In the genomic region with DNA sequence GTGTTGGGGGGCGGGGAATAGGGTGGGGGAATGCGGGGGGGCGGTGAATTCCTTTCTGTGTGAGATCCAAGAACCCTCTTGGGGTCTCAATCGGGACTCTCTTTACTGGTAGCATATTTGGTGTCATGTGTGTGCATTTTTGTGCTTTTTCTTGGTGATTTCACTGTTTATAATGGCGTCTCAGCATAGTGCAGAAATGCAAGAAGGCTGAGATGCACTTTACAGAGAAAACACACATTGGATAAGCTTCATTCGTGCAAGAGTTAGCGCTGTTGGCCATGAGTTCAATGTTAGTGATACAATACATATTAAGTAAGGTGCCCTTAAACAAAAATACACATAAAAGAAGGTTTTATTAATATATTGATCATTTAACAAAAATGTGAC, we compare ENCODE assay signal across 13 cellular contexts. TPM values are rescaled to one million over a fixed set of nuclear protein-coding genes. Genes with fewer than 3 reads are reported as not detected.
DNase-seq lines count a peak whose midpoint lies in the region; ATAC-seq and TF ChIP-seq lines count a peak whose summit lies in the region.
"Had no signal": no experiment of that assay in that cellular context is flagged by ENCODE, and none has a peak within 500 bp of the region (broad histone marks: within the 10 kb centered on the region; RNA-seq: fewer than 3 reads in every experiment).

No MANE protein-coding gene starts in this region.

- no peak overlapping the region for H3K14ac ChIP-seq in neuronal stem cell (ENCODE audit: low read length)

- H3K4ac ChIP-seq in neuronal stem cell (ENCODE audit: low read length): no peak overlapping the region

- no peak overlapping the region for H3K4me2 ChIP-seq in neuronal stem cell (ENCODE audit: insufficient read depth, low read length, poor library complexity, severe bottlenecking)
- H3K4me2 ChIP-seq: KMS-11 had no signal

- H4K8ac ChIP-seq in neuronal stem cell (ENCODE audit: low read depth, low read length): no peak overlapping the region

- peak; percentile 12 for DNase-seq in DMS79 treated with DMSO at 0.1 percent for 48 hours (lab: John Stamatoyannopoulos, UW)
- DNase-seq in DMS79 (lab: John Stamatoyannopoulos, UW): no peak
- DNase-seq in chondrocyte (ENCODE audit: low spot score): no peak
- DNase-seq in neuronal stem cell (ENCODE audit: low spot score): no peak
- no peak for DNase-seq in HPDE6-E6E7 (ENCODE audit: extremely low spot score)
- DNase-seq in NCI-H1105 treated with DMSO at 0.1 percent for 48 hours (lab: John Stamatoyannopoulos, UW): no peak
- DNase-seq: activated CD4-positive, alpha-beta T cell treated with anti-CD3 and anti-CD28 coated beads, Interleukin-2, amount 50 U/mL, for 48 hours had no signal

- H3K27me3 Mint-ChIP-seq in chondrocyte (ENCODE audit: low read depth): no peaks in the 10 kb centered on the region

- H3K36me3 ChIP-seq in HUES6 (ENCODE audit: control insufficient read depth, insufficient read depth, low read length) (no peaks in the 10 kb centered on the region), neuronal stem cell (replicated peaks in 1 of 2; ENCODE audit: control insufficient read depth in 2 of 2, insufficient read depth in 2 of 2, low read length in 2 of 2) (peaks cover 0 to under 1% of the 10 kb centered on the region in 2 donors)

- no peak overlapping the region for H3K18ac ChIP-seq in neuronal stem cell (ENCODE audit: low read length)

- H3K79me1 ChIP-seq in neuronal stem cell (ENCODE audit: low read depth, low read length): no peaks in the 10 kb centered on the region

- no CpG with 5 or more reads among the region's 7 CpGs for WGBS in neuronal stem cell (ENCODE audit: extremely low coverage in 2 of 2, insufficient read length in 2 of 2, insufficient replicate concordance in 1 of 2), 2 donors

- no peak for TF ChIP-seq CTCF in chondrocyte (IDR thresholded peaks at IDR 0.05)

- H2BK120ac ChIP-seq in neuronal stem cell (ENCODE audit: low read depth, low read length): no peak overlapping the region

- H3K23ac ChIP-seq in neuronal stem cell (ENCODE audit: low read depth, low read length, poor library complexity): no peak overlapping the region

- H3K4me1 Mint-ChIP-seq in chondrocyte (ENCODE audit: low read depth): peaks cover 11% of the 10 kb centered on the region

- H2BK5ac ChIP-seq in neuronal stem cell (ENCODE audit: low read length): no peak overlapping the region

- H3K9me3 Mint-ChIP-seq in chondrocyte (ENCODE audit: low read depth): no peaks in the 10 kb centered on the region

- H3K27me3 ChIP-seq in HUES6 (ENCODE audit: control insufficient read depth, insufficient read depth, low read length) (peaks cover 6% of the 10 kb centered on the region), neuronal stem cell (ENCODE audit: control insufficient read depth in 3 of 3, insufficient read depth in 3 of 3, low read depth in 1 of 3, low read length in 3 of 3) (peaks cover 0 to 9% (median 4%) of the 10 kb centered on the region in 3 experiments)

- peak overlapping the region; percentile 47 for H3K4me3 ChIP-seq in HUES6 (ENCODE audit: low read depth, low read length)
- peak overlapping the region in 1 of 2 donors; percentile 7 for H3K4me3 ChIP-seq in neuronal stem cell (ENCODE audit: low read length in 2 of 2)

- H3K4me3 Mint-ChIP-seq in chondrocyte (ENCODE audit: unreplicated experiment): peak overlapping the region; percentile 58

- peak overlapping the region; percentile 86 for H2AFZ ChIP-seq in neuronal stem cell (ENCODE audit: low read length)

- H3K4me1 ChIP-seq in HUES6 (ENCODE audit: control insufficient read depth, insufficient read depth, low read length) (no peaks in the 10 kb centered on the region), neuronal stem cell (ENCODE audit: control insufficient read depth in 2 of 2, insufficient read depth in 1 of 2, low read depth in 1 of 2, low read length in 2 of 2) (peaks cover 2 to 8% of the 10 kb centered on the region in 2 donors)

- H4K91ac ChIP-seq in neuronal stem cell (ENCODE audit: low read depth, low read length, poor library complexity): no peak overlapping the region

- H2BK12ac ChIP-seq in neuronal stem cell (ENCODE audit: low read length): no peak overlapping the region

- ATAC-seq in GM18498 (IDR thresholded peaks at IDR 0.05; ENCODE audit: unreplicated experiment): no peak

- no peak overlapping the region for H2BK15ac ChIP-seq in neuronal stem cell (ENCODE audit: low read length)

- H2AK5ac ChIP-seq in neuronal stem cell (ENCODE audit: low read depth, low read length): no peak overlapping the region

- H3K36me3 Mint-ChIP-seq in chondrocyte (ENCODE audit: low read depth): no peaks in the 10 kb centered on the region

- H3K9me3 ChIP-seq in HUES6 (ENCODE audit: control insufficient read depth, insufficient read depth, low read depth, low read length): no peaks in the 10 kb centered on the region
- no peaks in the 10 kb centered on the region for H3K9me3 ChIP-seq in neuronal stem cell (replicated peaks in 1 of 2; ENCODE audit: control insufficient read depth in 2 of 2, insufficient read depth in 1 of 2, low read depth in 1 of 2, low read length in 2 of 2)

- H3K9ac ChIP-seq in HUES6 (ENCODE audit: low read length): no peak overlapping the region
- H3K9ac ChIP-seq in neuronal stem cell (ENCODE audit: low read depth, low read length, poor library complexity): no peak overlapping the region
- H3K9ac ChIP-seq: KMS-11 had no signal

- H3K27ac ChIP-seq in HUES6 (ENCODE audit: low read depth, low read length) (no peak overlapping the region), neuronal stem cell (replicated peaks; ENCODE audit: low read length) (no peak overlapping the region)
- H3K27ac ChIP-seq: KMS-11 had no signal

- no peak overlapping the region for H3K27ac Mint-ChIP-seq in chondrocyte (ENCODE audit: unreplicated experiment)

RNA-seq across cellular contexts. Expression of a gene that starts 0.8 kb away (rescaled TPM):
- total RNA-seq in chondrocyte: 0.10 TPM in 1 of 3 replicates, not detected in the others
- polyA plus RNA-seq in neuronal stem cell (2013, experiment 1 of 2): 0.03 TPM
- polyA plus RNA-seq in neuronal stem cell (2013, experiment 2 of 2): 0.04 TPM
- total RNA-seq: mesenteric fat pad, RPMI7951, skeletal muscle tissue had no signal

RNA-seq across cellular contexts. Expression of a gene that starts 17.2 kb away (rescaled TPM):
- 81.5 to 86.8 TPM (median 86.1 TPM) in 3 replicates for total RNA-seq in chondrocyte
- polyA plus RNA-seq in neuronal stem cell (2013, experiment 1 of 2): 46.8 TPM
- polyA plus RNA-seq in neuronal stem cell (2013, experiment 2 of 2): 45.0 TPM

RNA-seq across cellular contexts. Expression of a gene that starts 18.7 kb away (rescaled TPM):
- 0.97 to 2.5 TPM (median 2.0 TPM) in 3 replicates for total RNA-seq in chondrocyte
- polyA plus RNA-seq in neuronal stem cell (2013, experiment 1 of 2): 0.61 TPM
- 0.64 TPM for polyA plus RNA-seq in neuronal stem cell (2013, experiment 2 of 2)
- total RNA-seq: RPMI7951 had no signal

RNA-seq across cellular contexts. Expression of a gene that starts 19.0 kb away (rescaled TPM):
- 10.7 to 15.7 TPM (median 11.6 TPM) in 3 replicates for total RNA-seq in chondrocyte
- polyA plus RNA-seq in neuronal stem cell (2013, experiment 1 of 2): 21.1 TPM
- 19.9 TPM for polyA plus RNA-seq in neuronal stem cell (2013, experiment 2 of 2)
